36 cellular contexts compared by ENCODE assay signal in genomic region chr12:58544281-58544680, GRCh38.
"Had no signal": no experiment of that assay in that cellular context is flagged by ENCODE, and none has a peak within 500 bp of the region (broad histone marks: within the 10 kb centered on the region; RNA-seq: fewer than 3 reads in every experiment).

No MANE protein-coding gene starts in this region.

- H3K27ac Mint-ChIP-seq: activated CD4-positive, alpha-beta memory T cell treated with anti-CD3 and anti-CD28 coated beads for 36 hours; activated CD4-positive, alpha-beta T cell treated with anti-CD3 and anti-CD28 coated beads for 36 hours; activated CD4-positive, alpha-beta T cell treated with anti-CD3 and anti-CD28 coated beads, Interleukin-2, amount 10 ng/mL, durations not matched to agents 24 days and 14 days; activated CD8-positive, alpha-beta memory T cell treated with anti-CD3 and anti-CD28 coated beads, Interleukin-2, amount 10 ng/mL, durations not matched to agents 7 days and 5 days; activated CD8-positive, alpha-beta T cell treated with anti-CD3 and anti-CD28 coated beads, Interleukin-2, amount 10 ng/mL, durations not matched to agents 7 days and 5 days; activated naive CD4-positive, alpha-beta T cell treated with anti-CD3 and anti-CD28 coated beads for 36 hours; activated naive CD4-positive, alpha-beta T cell treated with anti-CD3 and anti-CD28 coated beads, Interleukin-2, amount 50 U/mL, for 24 hours; activated naive CD8-positive, alpha-beta T cell treated with anti-CD3 and anti-CD28 coated beads for 36 hours; activated naive CD8-positive, alpha-beta T cell treated with anti-CD3 and anti-CD28 coated beads, Interleukin-2, amount 50 U/mL, for 24 hours; activated T-helper 1 cell treated with anti-CD3 and anti-CD28 coated beads, Interleukin-12 subunit alpha, Interleukin-12 subunit beta, Interleukin-2, Interleukin-4 antibody, amounts not matched to agents 30 ng/mL and 10 ng/mL and 1 ng/mL, durations not matched to agents 14 hours and 24 hours and 36 hours; activated T-helper 2 cell treated with anti-CD3 and anti-CD28 coated beads, Interferon-gamma antibody, Interleukin-2, Interleukin-4, amounts not matched to agents 10 μg/mL and 5 μg/mL and 100 μg/mL, durations not matched to agents 14 hours and 24 hours and 36 hours; dendritic cell treated with granulocyte-macrophage colony-stimulating factor and Interleukin-4, amounts not matched to agents 40 ng/mL and 50 ng/mL, for 4 days; T-helper 17 cell; T-helper 2 cell treated with Interferon-gamma antibody and Interleukin-4, amounts not matched to agents 5 μg/mL and 100 μg/mL, for 36 hours had no signal

- H3K9me3 Mint-ChIP-seq: activated CD4-positive, alpha-beta memory T cell treated with anti-CD3 and anti-CD28 coated beads for 36 hours; activated CD4-positive, alpha-beta T cell treated with anti-CD3 and anti-CD28 coated beads, Interleukin-2, amount 10 ng/mL, durations not matched to agents 24 days and 14 days; activated naive CD4-positive, alpha-beta T cell treated with anti-CD3 and anti-CD28 coated beads for 36 hours; activated naive CD4-positive, alpha-beta T cell treated with anti-CD3 and anti-CD28 coated beads, Interleukin-2, amount 50 U/mL, for 24 hours; activated naive CD8-positive, alpha-beta T cell treated with anti-CD3 and anti-CD28 coated beads for 36 hours; activated naive CD8-positive, alpha-beta T cell treated with anti-CD3 and anti-CD28 coated beads, Interleukin-2, amount 50 U/mL, for 24 hours; activated T-helper 1 cell treated with anti-CD3 and anti-CD28 coated beads, Interleukin-12 subunit alpha, Interleukin-12 subunit beta, Interleukin-2, Interleukin-4 antibody, amounts not matched to agents 30 ng/mL and 10 ng/mL and 1 ng/mL, durations not matched to agents 14 hours and 24 hours and 36 hours; activated T-helper 2 cell treated with anti-CD3 and anti-CD28 coated beads, Interferon-gamma antibody, Interleukin-2, Interleukin-4, amounts not matched to agents 10 μg/mL and 5 μg/mL and 100 μg/mL, durations not matched to agents 14 hours and 24 hours and 36 hours; dendritic cell treated with granulocyte-macrophage colony-stimulating factor and Interleukin-4, amounts not matched to agents 40 ng/mL and 50 ng/mL, for 4 days; T-helper 2 cell treated with Interferon-gamma antibody and Interleukin-4, amounts not matched to agents 5 μg/mL and 100 μg/mL, for 36 hours had no signal

- H3K4me3 ChIP-seq: adrenal gland, body of pancreas, colonic mucosa, dorsolateral prefrontal cortex, esophagus muscularis mucosa had no signal

- H3K4me1 ChIP-seq: adrenal gland, body of pancreas, colonic mucosa had no signal

- ATAC-seq: activated CD4-positive, alpha-beta T cell treated with anti-CD3 and anti-CD28 coated beads for 36 hours; activated CD8-positive, alpha-beta memory T cell treated with anti-CD3 and anti-CD28 coated beads, Interleukin-2, amount 10 ng/mL, durations not matched to agents 7 days and 5 days; activated CD8-positive, alpha-beta T cell treated with anti-CD3 and anti-CD28 coated beads, Interleukin-2, amount 10 ng/mL, durations not matched to agents 7 days and 5 days; activated naive CD8-positive, alpha-beta T cell treated with anti-CD3 and anti-CD28 coated beads, Interleukin-2, amount 50 U/mL, for 24 hours; body of pancreas; T-helper 17 cell had no signal

- H3K9me3 ChIP-seq: adrenal gland, body of pancreas, colonic mucosa, esophagus muscularis mucosa had no signal

- DNase-seq: activated CD4-positive, alpha-beta memory T cell treated with anti-CD3 and anti-CD28 coated beads for 36 hours; activated CD4-positive, alpha-beta T cell treated with anti-CD3 and anti-CD28 coated beads for 36 hours; activated CD4-positive, alpha-beta T cell treated with anti-CD3 and anti-CD28 coated beads, Interleukin-2, amount 10 ng/mL, durations not matched to agents 24 days and 14 days; activated CD4-positive, CD25-positive, alpha-beta regulatory T cell; activated CD4-positive, CD25-positive, alpha-beta regulatory T cell treated with anti-CD3 and anti-CD28 coated beads, Interleukin-2, amount 50 U/mL, for 72 hours; activated CD8-positive, alpha-beta memory T cell treated with anti-CD3 and anti-CD28 coated beads, Interleukin-2, amount 10 ng/mL, durations not matched to agents 7 days and 5 days; activated CD8-positive, alpha-beta memory T cell treated with anti-CD3 and anti-CD28 coated beads, Interleukin-2, amount 50 U/mL, for 4 hours; activated CD8-positive, alpha-beta T cell treated with anti-CD3 and anti-CD28 coated beads, Interleukin-2, amount 10 ng/mL, durations not matched to agents 7 days and 5 days; activated effector memory CD4-positive, alpha-beta T cell treated with anti-CD3 and anti-CD28 coated beads, Interleukin-2, amount 50 U/mL, for 16 hours; activated naive CD4-positive, alpha-beta T cell treated with anti-CD3 and anti-CD28 coated beads for 36 hours; activated naive CD8-positive, alpha-beta T cell treated with anti-CD3 and anti-CD28 coated beads for 36 hours; activated naive CD8-positive, alpha-beta T cell treated with anti-CD3 and anti-CD28 coated beads, Interleukin-2, amount 50 U/mL, for 24 hours; activated T-cell treated with anti-CD3 and anti-CD28 coated beads, Interleukin-2, amount 50 U/mL, for 1 hour; activated T-cell treated with anti-CD3 and anti-CD28 coated beads, Interleukin-2, amount 50 U/mL, for 48 hours; adrenal gland; amygdala; aorta; body of pancreas; caudate nucleus; cerebellar nuclear complex; colonic mucosa; dorsolateral prefrontal cortex; effector memory CD4-positive, alpha-beta T cell; erythroblast; foreskin fibroblast; head of caudate nucleus; T-helper 1 cell; T-helper 17 cell; T1000; WERI-Rb-1 had no signal

- H3K4me3 Mint-ChIP-seq: activated CD4-positive, alpha-beta memory T cell treated with anti-CD3 and anti-CD28 coated beads for 36 hours; activated CD4-positive, alpha-beta T cell treated with anti-CD3 and anti-CD28 coated beads for 36 hours; activated CD4-positive, alpha-beta T cell treated with anti-CD3 and anti-CD28 coated beads, Interleukin-2, amount 10 ng/mL, durations not matched to agents 24 days and 14 days; activated CD8-positive, alpha-beta memory T cell treated with anti-CD3 and anti-CD28 coated beads, Interleukin-2, amount 10 ng/mL, durations not matched to agents 7 days and 5 days; activated CD8-positive, alpha-beta T cell treated with anti-CD3 and anti-CD28 coated beads, Interleukin-2, amount 10 ng/mL, durations not matched to agents 7 days and 5 days; activated naive CD4-positive, alpha-beta T cell treated with anti-CD3 and anti-CD28 coated beads for 36 hours; activated naive CD4-positive, alpha-beta T cell treated with anti-CD3 and anti-CD28 coated beads, Interleukin-2, amount 50 U/mL, for 24 hours; activated naive CD8-positive, alpha-beta T cell treated with anti-CD3 and anti-CD28 coated beads for 36 hours; activated naive CD8-positive, alpha-beta T cell treated with anti-CD3 and anti-CD28 coated beads, Interleukin-2, amount 50 U/mL, for 24 hours; activated T-helper 1 cell treated with anti-CD3 and anti-CD28 coated beads, Interleukin-12 subunit alpha, Interleukin-12 subunit beta, Interleukin-2, Interleukin-4 antibody, amounts not matched to agents 30 ng/mL and 10 ng/mL and 1 ng/mL, durations not matched to agents 14 hours and 24 hours and 36 hours; dendritic cell treated with granulocyte-macrophage colony-stimulating factor and Interleukin-4, amounts not matched to agents 40 ng/mL and 50 ng/mL, for 4 days; T-helper 17 cell; T-helper 2 cell treated with Interferon-gamma antibody and Interleukin-4, amounts not matched to agents 5 μg/mL and 100 μg/mL, for 36 hours had no signal

- H3K27me3 ChIP-seq: adrenal gland, body of pancreas, colonic mucosa, esophagus muscularis mucosa had no signal

- H3K36me3 ChIP-seq: adrenal gland, colonic mucosa, esophagus muscularis mucosa, WERI-Rb-1 had no signal

- H3K4me1 Mint-ChIP-seq: activated CD4-positive, alpha-beta T cell treated with anti-CD3 and anti-CD28 coated beads for 36 hours; activated CD4-positive, alpha-beta T cell treated with anti-CD3 and anti-CD28 coated beads, Interleukin-2, amount 10 ng/mL, durations not matched to agents 24 days and 14 days; activated CD8-positive, alpha-beta memory T cell treated with anti-CD3 and anti-CD28 coated beads, Interleukin-2, amount 10 ng/mL, durations not matched to agents 7 days and 5 days; activated naive CD4-positive, alpha-beta T cell treated with anti-CD3 and anti-CD28 coated beads, Interleukin-2, amount 50 U/mL, for 24 hours; activated naive CD8-positive, alpha-beta T cell treated with anti-CD3 and anti-CD28 coated beads for 36 hours; activated naive CD8-positive, alpha-beta T cell treated with anti-CD3 and anti-CD28 coated beads, Interleukin-2, amount 50 U/mL, for 24 hours; T-helper 17 cell had no signal

- H3K36me3 Mint-ChIP-seq: activated CD4-positive, alpha-beta memory T cell treated with anti-CD3 and anti-CD28 coated beads for 36 hours; activated CD8-positive, alpha-beta memory T cell treated with anti-CD3 and anti-CD28 coated beads, Interleukin-2, amount 10 ng/mL, durations not matched to agents 7 days and 5 days; activated naive CD4-positive, alpha-beta T cell treated with anti-CD3 and anti-CD28 coated beads, Interleukin-2, amount 50 U/mL, for 24 hours; activated naive CD8-positive, alpha-beta T cell treated with anti-CD3 and anti-CD28 coated beads for 36 hours had no signal

- H3K27ac ChIP-seq: adrenal gland, body of pancreas, colonic mucosa, dorsolateral prefrontal cortex, esophagus muscularis mucosa, WERI-Rb-1 had no signal

- H3K27me3 Mint-ChIP-seq: activated CD4-positive, alpha-beta memory T cell treated with anti-CD3 and anti-CD28 coated beads for 36 hours; activated CD8-positive, alpha-beta memory T cell treated with anti-CD3 and anti-CD28 coated beads, Interleukin-2, amount 10 ng/mL, durations not matched to agents 7 days and 5 days; activated naive CD4-positive, alpha-beta T cell treated with anti-CD3 and anti-CD28 coated beads, Interleukin-2, amount 50 U/mL, for 24 hours; activated naive CD8-positive, alpha-beta T cell treated with anti-CD3 and anti-CD28 coated beads, Interleukin-2, amount 50 U/mL, for 24 hours; dendritic cell treated with granulocyte-macrophage colony-stimulating factor and Interleukin-4, amounts not matched to agents 40 ng/mL and 50 ng/mL, for 4 days had no signal
